Comparison of ENCODE assay signal across 8 cellular contexts in the genomic region with DNA sequence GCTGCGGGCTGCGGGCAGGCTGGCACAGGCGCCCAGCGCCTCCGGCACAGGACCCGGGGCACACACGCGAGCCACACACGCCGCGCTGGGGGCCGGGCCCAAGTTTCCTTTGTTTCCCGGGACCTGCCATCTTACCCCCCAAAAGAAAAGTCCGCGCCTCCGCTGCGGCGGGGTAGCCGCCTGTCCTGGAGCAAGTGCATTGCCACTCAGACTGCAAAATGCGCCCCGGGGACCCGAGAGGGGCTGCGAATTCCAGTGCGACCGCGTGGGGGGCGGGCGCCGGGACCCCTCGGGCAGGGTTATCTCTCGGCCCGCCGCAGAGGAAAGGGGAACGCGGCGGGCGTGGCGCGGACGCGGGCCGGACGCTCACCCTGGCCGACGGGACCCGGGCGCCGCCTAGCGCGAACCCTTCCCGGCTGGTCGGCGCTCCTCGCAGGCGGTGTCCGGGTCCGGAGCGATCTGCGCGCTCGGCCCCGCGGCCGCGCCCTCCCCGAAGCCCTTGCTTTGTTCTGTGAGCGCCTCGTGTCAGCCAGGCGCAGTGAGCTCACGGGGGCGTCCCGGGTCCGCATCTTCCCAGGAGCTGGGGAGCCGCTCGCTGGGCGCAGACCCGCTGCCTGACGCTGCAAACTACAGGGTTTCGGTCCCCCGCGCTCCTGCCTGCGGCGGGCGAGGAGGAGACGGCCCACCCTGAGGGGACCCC. TPM values are rescaled to one million over a fixed set of nuclear protein-coding genes. Genes with fewer than 3 reads are reported as not detected.
DNase-seq lines count a peak whose midpoint lies in the region; ATAC-seq and TF ChIP-seq lines count a peak whose summit lies in the region.

No MANE protein-coding gene starts in this region.

- H3F3A ChIP-seq in SU-DHL-6 (ENCODE audit: insufficient read depth): peaks cover 18% of the 10 kb centered on the region; the same call in 1 of the 2 replicates

- peaks cover 20% of the 10 kb centered on the region for H3K4me1 Mint-ChIP-seq in Calu3 (ENCODE audit: low read depth, unreplicated experiment)
- peaks cover 3 to 19% (median 9%) of the 10 kb centered on the region in 7 donors for H3K4me1 Mint-ChIP-seq in naive thymus-derived CD4-positive, alpha-beta T cell

- H3K9ac ChIP-seq in HUES64 (ENCODE audit: low read depth, low read length) (peak overlapping the region; percentile 100), SU-DHL-6 (ENCODE audit: low read length) (peak overlapping the region; percentile 90)

- peak overlapping the region; percentile 99 for H3K27ac ChIP-seq in HUES64 (ENCODE audit: low read depth, low read length)
- H3K27ac ChIP-seq in SU-DHL-6 (ENCODE audit: low read depth, low read length): peak overlapping the region; percentile 83
- H3K27ac ChIP-seq in epithelial cell of prostate: peak overlapping the region; percentile 88
- H3K27ac ChIP-seq in naive thymus-derived CD4-positive, alpha-beta T cell (ENCODE audit: low read depth, low read length): no peak overlapping the region

- H3K27me3 Mint-ChIP-seq in Calu3 (ENCODE audit: unreplicated experiment): no peaks in the 10 kb centered on the region
- peaks cover 51 to 67% (median 61%) of the 10 kb centered on the region in 5 donors for H3K27me3 Mint-ChIP-seq in naive thymus-derived CD4-positive, alpha-beta T cell

- no TSS peak for BruUV-seq in Calu3 (replicated peaks; lab: Mats Ljungman, UMichigan)

- under 1% methylated on average over 85 of the region's 85 CpGs for WGBS in HUES64

- intact Hi-C loops in Calu3 (cut with micrococcal nuclease; ENCODE audit: unreplicated experiment): loop anchor here (2.0 to 5.0 kb wide), 4 partner anchors 92 to 403 kb away; no protein-coding TSS in a partner anchor
- intact Hi-C loops in naive thymus-derived CD4-positive, alpha-beta T cell (cut with micrococcal nuclease): no loop called here

- CTCF ChIA-PET in Calu3 (lab: Charles Lee): no interaction called here
- CTCF ChIA-PET in naive thymus-derived CD4-positive, alpha-beta T cell (lab: Charles Lee): no interaction called here

- H4K20me1 ChIP-seq in SU-DHL-6 (ENCODE audit: low read depth, low read length): peaks cover 17% of the 10 kb centered on the region

- H3K36me3 ChIP-seq in HUES64 (ENCODE audit: insufficient read depth, low read length) (peaks cover 32% of the 10 kb centered on the region), SU-DHL-6 (ENCODE audit: low read length) (peaks cover 6% of the 10 kb centered on the region; the same call in 1 of the 2 replicates)
- no peaks in the 10 kb centered on the region for H3K36me3 ChIP-seq in naive thymus-derived CD4-positive, alpha-beta T cell (ENCODE audit: control insufficient read depth in 2 of 3, insufficient read depth in 3 of 3, low read length in 3 of 3)

- H3K4me1 ChIP-seq in HUES64 (ENCODE audit: insufficient read depth, low read length): peaks cover 27% of the 10 kb centered on the region
- peaks cover 0 to 13% of the 10 kb centered on the region in 2 donors for H3K4me1 ChIP-seq in naive thymus-derived CD4-positive, alpha-beta T cell (ENCODE audit: control insufficient read depth in 2 of 2, insufficient read depth in 2 of 2, low read length in 2 of 2)

- peak; percentile 66 for ATAC-seq in GM19463 (IDR thresholded peaks at IDR 0.05; ENCODE audit: unreplicated experiment)
- ATAC-seq in naive thymus-derived CD4-positive, alpha-beta T cell: peak; percentile 41

- H3K9me3 ChIP-seq in HUES64 (ENCODE audit: insufficient read depth, low read depth, low read length) (no peaks in the 10 kb centered on the region), SU-DHL-6 (ENCODE audit: insufficient read depth, low read length) (no peaks in the 10 kb centered on the region)
- H3K9me3 ChIP-seq in naive thymus-derived CD4-positive, alpha-beta T cell (ENCODE audit: control insufficient read depth in 2 of 3, low read length in 3 of 3): no peaks in the 10 kb centered on the region

- peaks cover 30% of the 10 kb centered on the region for H3K79me2 ChIP-seq in SU-DHL-6 (ENCODE audit: insufficient read depth, low read length)

- H3K27me3 ChIP-seq in HUES64 (ENCODE audit: insufficient read depth, low read length) (no peaks in the 10 kb centered on the region), SU-DHL-6 (ENCODE audit: low read length) (no peaks in the 10 kb centered on the region)
- H3K27me3 ChIP-seq in naive thymus-derived CD4-positive, alpha-beta T cell (ENCODE audit: control insufficient read depth in 2 of 2, insufficient read depth in 2 of 2, low read length in 2 of 2): peaks cover 0 to 18% of the 10 kb centered on the region in 2 donors

- H3K4me3 ChIP-seq in HUES64 (ENCODE audit: low read length) (peak overlapping the region; percentile 93), SU-DHL-6 (ENCODE audit: insufficient read depth, low read length, poor library complexity, severe bottlenecking) (peak overlapping the region; percentile 90)
- H3K4me3 ChIP-seq in naive thymus-derived CD4-positive, alpha-beta T cell (ENCODE audit: low read length): no peak overlapping the region

- POLR2A ChIA-PET in naive thymus-derived CD4-positive, alpha-beta T cell (lab: Charles Lee): no interaction called here

- peaks cover 56% of the 10 kb centered on the region for H3K36me3 Mint-ChIP-seq in Calu3 (ENCODE audit: insufficient read depth, unreplicated experiment)
- H3K36me3 Mint-ChIP-seq in naive thymus-derived CD4-positive, alpha-beta T cell: no peaks in the 10 kb centered on the region

- H3K27ac Mint-ChIP-seq in Calu3 (ENCODE audit: unreplicated experiment): peak overlapping the region; percentile 94
- H3K27ac Mint-ChIP-seq in naive thymus-derived CD4-positive, alpha-beta T cell: no peak overlapping the region

- H3K4me3 Mint-ChIP-seq in Calu3 (ENCODE audit: low read depth, unreplicated experiment): peak overlapping the region; percentile 86
- peak overlapping the region in 7 of 10 donors; percentile 21 to 77 (median 70) for H3K4me3 Mint-ChIP-seq in naive thymus-derived CD4-positive, alpha-beta T cell

- H3K4me2 ChIP-seq in SU-DHL-6 (ENCODE audit: low read depth, low read length, poor library complexity, severe bottlenecking): peak overlapping the region; percentile 64

- no peaks in the 10 kb centered on the region for H3K9me3 Mint-ChIP-seq in Calu3 (ENCODE audit: low read depth, unreplicated experiment)
- no peaks in the 10 kb centered on the region for H3K9me3 Mint-ChIP-seq in naive thymus-derived CD4-positive, alpha-beta T cell

- H3K9me2 ChIP-seq in SU-DHL-6 (replicated peaks; ENCODE audit: insufficient read depth, low read length): no peaks in the 10 kb centered on the region

- DNase-seq in Calu3: peak; percentile 86
- DNase-seq in epithelial cell of prostate (ENCODE audit: low read depth, low spot score): no peak
- peak in 1 of 9 donors; percentile 37 for DNase-seq in naive thymus-derived CD4-positive, alpha-beta T cell
- no peak for DNase-seq in Ammon's horn (ENCODE audit: low spot score)
- no peak for DNase-seq in cerebellum (ENCODE audit: low spot score)

- H2AFZ ChIP-seq in SU-DHL-6 (ENCODE audit: low read depth, low read length, severe bottlenecking): peak overlapping the region; percentile 80

- TF ChIP-seq CTCF in Calu3 (IDR thresholded peaks at IDR 0.05; ENCODE audit: unreplicated experiment) (peak; percentile 30), SU-DHL-6 (IDR thresholded peaks at IDR 0.05; ENCODE audit: insufficient read depth, low read length, poor library complexity, severe bottlenecking) (no peak)

RNA-seq across cellular contexts. Expression of gene CD24, which starts 0.6 kb away (rescaled TPM):
- 1,415 and 1,595 TPM in 2 replicates for total RNA-seq in Calu3 (2022)
- 1,556 TPM for polyA plus RNA-seq in HUES64 (2013, experiment 1 of 2)
- polyA plus RNA-seq in HUES64 (2013, experiment 2 of 2): 1,396 TPM
- total RNA-seq in naive thymus-derived CD4-positive, alpha-beta T cell: 1 to 10 TPM in 1 of 5 experiments, under 1 TPM in 4; 0.24 to 3.5 (median 0.73) TPM
- polyA plus RNA-seq in naive thymus-derived CD4-positive, alpha-beta T cell: under 1 TPM; 0.15 to 0.23 TPM
- total RNA-seq in cerebellum: 430 TPM

RNA-seq across cellular contexts. Expression of gene MTRES1, which starts 52.9 kb away (rescaled TPM):
- total RNA-seq in Calu3 (2022): 19.1 and 24.2 TPM in 2 replicates
- 17.7 TPM for polyA plus RNA-seq in HUES64 (2013, experiment 1 of 2)
- 23.2 TPM for polyA plus RNA-seq in HUES64 (2013, experiment 2 of 2)
- 10 to 100 TPM; 10.8 to 21.7 (median 19.5) TPM for total RNA-seq in naive thymus-derived CD4-positive, alpha-beta T cell
- polyA plus RNA-seq in naive thymus-derived CD4-positive, alpha-beta T cell: 10 to 100 TPM; 13.9 to 20.2 TPM
- total RNA-seq in cerebellum: 15.0 TPM

Comparison
In these comparisons a context has a peak if more than half of its experiments do, and no peak if none do; other contexts are left out.
1. RNA of gene CD24, which starts 0.6 kb away (total RNA-seq): 1,415 to 1,595 TPM in Calu3 and 430 TPM in cerebellum (single experiment); 0.24 to 3.5 TPM in naive thymus-derived CD4-positive, alpha-beta T cell; every median in the first group is over 10 times any median in the second.